In the genomic region with DNA sequence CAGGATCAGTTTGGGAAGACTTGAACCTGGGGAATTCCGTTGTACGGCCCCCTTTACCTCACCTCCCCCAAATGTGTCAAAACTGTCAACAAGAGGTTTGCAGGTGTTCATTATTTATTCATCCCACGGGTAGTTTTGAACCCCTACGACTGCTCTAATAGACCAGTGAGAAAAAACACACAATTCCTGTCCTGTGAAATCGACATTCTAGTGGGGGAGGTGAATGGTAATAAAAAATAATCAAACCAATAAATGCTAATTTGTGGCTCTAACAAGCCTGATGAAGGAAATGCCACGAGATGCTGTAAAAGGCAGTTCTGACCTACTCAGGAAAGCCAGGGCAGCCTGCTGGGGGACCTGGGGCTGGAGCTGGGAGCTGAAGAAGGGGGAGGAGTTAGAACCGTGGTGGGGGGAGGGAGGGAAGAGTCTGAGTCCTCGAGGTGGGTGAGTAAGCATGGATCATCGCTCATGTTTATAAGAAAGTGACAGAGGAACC, we compare ENCODE assay signal across 8 cellular contexts.
DNase-seq lines count a peak whose midpoint lies in the region; TF ChIP-seq lines count a peak whose summit lies in the region.

No MANE protein-coding gene starts in this region.

- TF ChIP-seq CTCF in HL-60 (IDR thresholded peaks at IDR 0.05; ENCODE audit: insufficient read depth, low read length): no peak

- H3K79me2 ChIP-seq in ACC112 (ENCODE audit: control insufficient read depth, insufficient read depth, low read length, unreplicated experiment): no peaks in the 10 kb centered on the region

- peak overlapping the region; percentile 88 for H3K9ac ChIP-seq in mucosa of stomach (ENCODE audit: low read length)

- peak overlapping the region; percentile 35 for H2AFZ ChIP-seq in ACC112 (ENCODE audit: low read length, unreplicated experiment)

- H3K4me1 ChIP-seq in ACC112 (ENCODE audit: control insufficient read depth, insufficient read depth, low read length, unreplicated experiment) (peaks cover 37% of the 10 kb centered on the region), mucosa of stomach (ENCODE audit: control insufficient read depth, insufficient read depth, low read length) (peaks cover 25% of the 10 kb centered on the region)

- H3K36me3 ChIP-seq in ACC112 (ENCODE audit: insufficient read depth, low read length) (no peaks in the 10 kb centered on the region), mucosa of stomach (ENCODE audit: control insufficient read depth, insufficient read depth, low read length) (no peaks in the 10 kb centered on the region)

- H3K4me3 ChIP-seq in ACC112 (ENCODE audit: low read depth, low read length) (peak overlapping the region; percentile 82), HL-60 (replicated peaks; ENCODE audit: insufficient read depth, low read length) (peak overlapping the region; percentile 47), mucosa of stomach (ENCODE audit: low read length) (peak overlapping the region; percentile 58)

- H3K27ac ChIP-seq in ACC112 (ENCODE audit: low read depth, low read length): peak overlapping the region; percentile 96
- H3K27ac ChIP-seq in HL-60 (replicated peaks): no peak overlapping the region
- peak overlapping the region; percentile 100 for H3K27ac ChIP-seq in caudate nucleus (ENCODE audit: low read depth, low read length)

- H3K27me3 ChIP-seq in ACC112 (ENCODE audit: insufficient read depth, low read length) (no peaks in the 10 kb centered on the region), HL-60 (ENCODE audit: insufficient read depth, poor library complexity, severe bottlenecking) (no peaks in the 10 kb centered on the region), mucosa of stomach (ENCODE audit: control insufficient read depth, insufficient read depth, low read length) (no peaks in the 10 kb centered on the region)

- H3K9me3 ChIP-seq in mucosa of stomach (ENCODE audit: control insufficient read depth, low read length): no peaks in the 10 kb centered on the region

- DNase-seq in HL-60 (ENCODE audit: low read depth in 1 of 2, low spot score in 1 of 2) (no peak), caudate nucleus (lab: John Stamatoyannopoulos, UW) (no peak), NCI-H128 (lab: John Stamatoyannopoulos, UW; ENCODE audit: unreplicated experiment) (no peak), DMS79 treated with DMSO at 0.1 percent for 48 hours (lab: John Stamatoyannopoulos, UW) (no peak), NCI-H1436 (lab: John Stamatoyannopoulos, UW) (no peak), NCI-H146 (lab: John Stamatoyannopoulos, UW) (no peak)
